ENCODE assay signal across 19 cellular contexts in the genomic region with DNA sequence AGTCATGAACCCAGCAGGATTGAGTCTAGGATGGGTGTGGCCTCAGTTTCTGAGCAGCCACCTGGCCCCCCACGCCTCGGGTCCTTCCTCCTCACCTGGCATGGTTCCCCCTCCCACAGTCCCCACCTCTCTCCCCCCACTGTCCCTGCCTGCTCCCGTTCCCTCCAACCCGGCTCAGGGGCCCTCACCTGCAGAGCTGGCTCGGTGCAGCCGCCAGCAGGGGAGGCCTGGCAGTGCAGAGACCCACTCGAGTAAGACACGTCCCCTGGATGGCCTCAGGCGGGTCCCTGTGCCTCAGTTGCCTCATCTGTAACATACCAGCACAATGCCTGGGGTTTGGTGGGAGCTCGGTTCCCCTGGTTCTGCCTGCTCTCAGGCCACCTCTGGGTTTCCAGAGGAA.
DNase-seq lines count a peak whose midpoint lies in the region; ATAC-seq and TF ChIP-seq lines count a peak whose summit lies in the region.
"Had no signal": no experiment of that assay in that cellular context is flagged by ENCODE, and none has a peak within 500 bp of the region (broad histone marks: within the 10 kb centered on the region; RNA-seq: fewer than 3 reads in every experiment).

No MANE protein-coding gene starts in this region.

- CTCF ChIA-PET in activated B cell treated with CpG ODN at 0.5 μM for 24 hours (lab: Charles Lee): interaction anchor here (2.5 to 7.9 kb wide), 2 partner anchors 197 to 201 kb away, joined by 9 to 59 read pairs; no protein-coding TSS in a partner anchor

- DNase-seq in activated B cell treated with CpG ODN at 0.5 μM for 24 hours (no peak), HPDE6-E6E7 (ENCODE audit: extremely low spot score) (no peak)
- DNase-seq in effector CD8-positive, alpha-beta T cell (lab: John Stamatoyannopoulos, UW): no peak
- DNase-seq in activated effector memory CD4-positive, alpha-beta T cell treated with anti-CD3 and anti-CD28 coated beads, Interleukin-2, amount 50 U/mL, for 16 hours: no peak
- DNase-seq: BE2C; CD4-positive, alpha-beta T cell; CD8-positive, alpha-beta memory T cell; DMS 273 treated with DMSO at 0.1 percent for 48 hours; DMS79; EL; GDM1; GM23248; H7 had no signal

- no peak overlapping the region for H2AFZ ChIP-seq in Loucy (ENCODE audit: low read length)
- H2AFZ ChIP-seq: GM23248 had no signal

- no peaks in the 10 kb centered on the region for H3F3A ChIP-seq in Loucy (ENCODE audit: low read depth)

- no peaks in the 10 kb centered on the region for H3K9me3 ChIP-seq in Loucy (ENCODE audit: insufficient read depth, low read depth, low read length)
- H3K9me3 ChIP-seq: BE2C; BLaER1 treated with 17β-estradiol and CSF1 and Interleukin-3, amounts not matched to agents 10 nM and 100 nM had no signal

- H3K27ac Mint-ChIP-seq in activated B cell treated with CpG ODN at 0.5 μM for 24 hours: peak overlapping the region; percentile 24
- peak overlapping the region; percentile 80 for H3K27ac Mint-ChIP-seq in stimulated activated memory B cell treated with anti-CD40 and anti-IgM and Interleukin-4, amounts not matched to agents 10 μg/mL and 1 μg/mL and 100 μg/mL, for 72 hours
- H3K27ac Mint-ChIP-seq: CD4-positive, alpha-beta T cell had no signal

- H3K36me3 ChIP-seq in Loucy (ENCODE audit: insufficient read depth, low read length): no peaks in the 10 kb centered on the region
- H3K36me3 ChIP-seq: BE2C had no signal

- no peak for ATAC-seq in activated B cell treated with CpG ODN at 0.5 μM for 24 hours (ENCODE audit: low read depth)
- ATAC-seq in stimulated activated memory B cell treated with anti-CD40 and anti-IgM and Interleukin-4, amounts not matched to agents 10 μg/mL and 1 μg/mL and 100 μg/mL, for 72 hours: no peak
- ATAC-seq: HCT116 had no signal

- no peaks in the 10 kb centered on the region for H3K9me3 Mint-ChIP-seq in activated B cell treated with CpG ODN at 0.5 μM for 24 hours
- H3K9me3 Mint-ChIP-seq in stimulated activated memory B cell treated with anti-CD40 and anti-IgM and Interleukin-4, amounts not matched to agents 10 μg/mL and 1 μg/mL and 100 μg/mL, for 72 hours: no peaks in the 10 kb centered on the region
- H3K9me3 Mint-ChIP-seq: CD14-positive monocyte; CD4-positive, alpha-beta T cell; CD8-positive, alpha-beta memory T cell had no signal

- no peaks in the 10 kb centered on the region for H4K20me1 ChIP-seq in Loucy (ENCODE audit: insufficient read depth, low read length, poor library complexity, severe bottlenecking)

- H3K9ac ChIP-seq in Loucy (ENCODE audit: low read depth, low read length, poor library complexity, severe bottlenecking): peak overlapping the region; percentile 52
- H3K9ac ChIP-seq: BLaER1 treated with 17β-estradiol and CSF1 and Interleukin-3, amounts not matched to agents 10 nM and 100 nM; GM23248 had no signal

- no peak for TF ChIP-seq CTCF in Loucy (conservative IDR thresholded peaks at IDR 0.05; ENCODE audit: low read length)
- TF ChIP-seq CTCF in activated B cell treated with CpG ODN at 0.5 μM for 24 hours (IDR thresholded peaks at IDR 0.05): no peak

- no peaks in the 10 kb centered on the region for H3K9me2 ChIP-seq in Loucy (replicated peaks; ENCODE audit: low read depth, low read length)

- H3K4me3 ChIP-seq in Loucy (ENCODE audit: low read length, poor library complexity, severe bottlenecking): no peak overlapping the region
- H3K4me3 ChIP-seq: BLaER1 treated with 17β-estradiol and CSF1 and Interleukin-3, amounts not matched to agents 10 nM and 100 nM; GM12878; GM23248 had no signal

- no peak overlapping the region for H3K4me2 ChIP-seq in Loucy (ENCODE audit: low read depth, low read length, poor library complexity, severe bottlenecking)

- H3K36me3 Mint-ChIP-seq in activated B cell treated with CpG ODN at 0.5 μM for 24 hours (ENCODE audit: low read depth): peaks cover 67% of the 10 kb centered on the region
- H3K36me3 Mint-ChIP-seq in stimulated activated memory B cell treated with anti-CD40 and anti-IgM and Interleukin-4, amounts not matched to agents 10 μg/mL and 1 μg/mL and 100 μg/mL, for 72 hours: peaks cover 54% of the 10 kb centered on the region

- intact Hi-C loops in activated B cell treated with CpG ODN at 0.5 μM for 24 hours (cut with micrococcal nuclease): loop anchor here (2.0 to 5.0 kb wide), 2 partner anchors 37 to 63 kb away; no protein-coding TSS in a partner anchor

- peaks cover 36% of the 10 kb centered on the region for H3K4me1 Mint-ChIP-seq in activated B cell treated with CpG ODN at 0.5 μM for 24 hours
- H3K4me1 Mint-ChIP-seq in stimulated activated memory B cell treated with anti-CD40 and anti-IgM and Interleukin-4, amounts not matched to agents 10 μg/mL and 1 μg/mL and 100 μg/mL, for 72 hours: peaks cover 47% of the 10 kb centered on the region

- POLR2A ChIA-PET in activated B cell treated with CpG ODN at 0.5 μM for 24 hours (lab: Charles Lee): interaction anchor here (0.6 kb wide), 1 partner anchor 124 kb away, joined by 3 read pairs; no protein-coding TSS in a partner anchor

- no peaks in the 10 kb centered on the region for H3K79me2 ChIP-seq in Loucy (ENCODE audit: insufficient read depth, low read length)

- peaks cover 23% of the 10 kb centered on the region for H3K4me1 ChIP-seq in Loucy (ENCODE audit: insufficient read depth, low read length, poor library complexity, severe bottlenecking)
- H3K4me1 ChIP-seq: BE2C had no signal

- no peak overlapping the region for H3K4me3 Mint-ChIP-seq in activated B cell treated with CpG ODN at 0.5 μM for 24 hours
- no peak overlapping the region for H3K4me3 Mint-ChIP-seq in stimulated activated memory B cell treated with anti-CD40 and anti-IgM and Interleukin-4, amounts not matched to agents 10 μg/mL and 1 μg/mL and 100 μg/mL, for 72 hours
- H3K4me3 Mint-ChIP-seq: CD14-positive monocyte; CD4-positive, alpha-beta T cell; CD8-positive, alpha-beta memory T cell had no signal

- no peaks in the 10 kb centered on the region for H3K27me3 Mint-ChIP-seq in activated B cell treated with CpG ODN at 0.5 μM for 24 hours
- H3K27me3 Mint-ChIP-seq in stimulated activated memory B cell treated with anti-CD40 and anti-IgM and Interleukin-4, amounts not matched to agents 10 μg/mL and 1 μg/mL and 100 μg/mL, for 72 hours: no peaks in the 10 kb centered on the region
- H3K27me3 Mint-ChIP-seq: CD4-positive, alpha-beta T cell; CD8-positive, alpha-beta memory T cell had no signal

- H3K27me3 ChIP-seq in Loucy (ENCODE audit: insufficient read depth, low read length, poor library complexity, severe bottlenecking): no peaks in the 10 kb centered on the region
- H3K27me3 ChIP-seq: BE2C; BLaER1 treated with 17β-estradiol and CSF1 and Interleukin-3, amounts not matched to agents 10 nM and 100 nM had no signal
